In genomic region chr5:33440482-33441240, GRCh38 we compare ENCODE assay signal across 1 cellular context.
A peak's percentile ranks its signal among the peaks of the same experiment; 100 is the strongest.
TF ChIP-seq lines count a peak whose summit lies in the region.

Gene TARS1 (plus strand): TSS chr5:33440965. CDS start chr5:33441087, 122 bp downstream.

TF ChIP-seq in K562, 482 proteins besides CTCF, POLR2A, EP300 and RAD21 (continued from another document and continues in another):
- TF ChIP-seq ZNF280B (CRISPR knock-in tag; IDR thresholded peaks at IDR 0.05), result no peak
- no peak for TF ChIP-seq CREB5 (CRISPR knock-in tag; IDR thresholded peaks at IDR 0.05)
- no peak for TF ChIP-seq WHSC1 (IDR thresholded peaks at IDR 0.05; ENCODE audit: low read length)
- no peak for TF ChIP-seq RBM17 (IDR thresholded peaks at IDR 0.05; ENCODE audit: borderline replicate concordance, low read depth, low read length)
- 0 out of 2 replicates have a peak, but pooled peaks have one; percentile 34 for TF ChIP-seq FOXP4 (CRISPR knock-in tag; IDR thresholded peaks at IDR 0.05; ENCODE audit: borderline replicate concordance)
- no peak for TF ChIP-seq SNRNP70 (optimal IDR thresholded peaks at IDR 0.05; ENCODE audit: low read depth, low read length)
- TF ChIP-seq TCFL5 (CRISPR knock-in tag; conservative IDR thresholded peaks at IDR 0.05), result no peak
- TF ChIP-seq OTX1 (CRISPR knock-in tag; IDR thresholded peaks at IDR 0.05), result peak; percentile 75; the same call in 1 of the 2 replicates
- TF ChIP-seq CHCHD3 (CRISPR knock-in tag; IDR thresholded peaks at IDR 0.05), result no peak
- no peak for TF ChIP-seq HMG20B (CRISPR knock-in tag; IDR thresholded peaks at IDR 0.05)
- TF ChIP-seq MITF (IDR thresholded peaks at IDR 0.05), result no peak
- TF ChIP-seq ATF7 (IDR thresholded peaks at IDR 0.05), result peak; percentile 96
- TF ChIP-seq MYBL2 (IDR thresholded peaks at IDR 0.05; ENCODE audit: low read depth), result no peak
- TF ChIP-seq MYBL2 (CRISPR knock-in tag; IDR thresholded peaks at IDR 0.05; ENCODE audit: borderline replicate concordance), result no peak
- peak; percentile 82 for TF ChIP-seq ZNF395 (CRISPR knock-in tag; IDR thresholded peaks at IDR 0.05)
- TF ChIP-seq RBM34 (IDR thresholded peaks at IDR 0.05; ENCODE audit: borderline replicate concordance, insufficient read depth, low read length), result no peak
- peak; percentile 95 for TF ChIP-seq KDM5B (IDR thresholded peaks at IDR 0.05; ENCODE audit: insufficient replicate concordance, low read depth, low read length)
- TF ChIP-seq PHF21A (IDR thresholded peaks at IDR 0.05; ENCODE audit: borderline replicate concordance, low read depth), result 0 out of 2 replicates have a peak, but pooled peaks have one; percentile 14
- peak; percentile 74 to 82; a peak in 2 of 4 replicates for TF ChIP-seq ETV6 (IDR thresholded peaks at IDR 0.05; ENCODE audit: borderline replicate concordance in 1 of 2, low read depth in 2 of 2, low read length in 1 of 2)
- no peak for TF ChIP-seq ETV6 (CRISPR knock-in tag; IDR thresholded peaks at IDR 0.05; ENCODE audit: borderline replicate concordance)
- TF ChIP-seq ZNF217 (CRISPR knock-in tag; IDR thresholded peaks at IDR 0.05), result no peak
- no peak for TF ChIP-seq ZNF282 (CRISPR knock-in tag; IDR thresholded peaks at IDR 0.05)
- peak; percentile 83 for TF ChIP-seq MAX (CRISPR knock-in tag; IDR thresholded peaks at IDR 0.05)
- TF ChIP-seq ZBTB2 (IDR thresholded peaks at IDR 0.05), result peak; percentile 85
- no peak for TF ChIP-seq CLOCK (CRISPR knock-in tag; IDR thresholded peaks at IDR 0.05; ENCODE audit: borderline replicate concordance)
- no peak for TF ChIP-seq GTF2A2 (tag; IDR thresholded peaks at IDR 0.05)
- peak; percentile 54; the same call in 1 of the 2 replicates for TF ChIP-seq BRD4 (IDR thresholded peaks at IDR 0.05)
- TF ChIP-seq ZNF277 (CRISPR knock-in tag; IDR thresholded peaks at IDR 0.05; ENCODE audit: borderline replicate concordance), result no peak
- peak; percentile 93 for TF ChIP-seq POLR2H (tag; IDR thresholded peaks at IDR 0.05; ENCODE audit: low read depth)
- no peak for TF ChIP-seq ZNF785 (CRISPR knock-in tag; IDR thresholded peaks at IDR 0.05)
- peak; percentile 77 for TF ChIP-seq TBP (optimal IDR thresholded peaks at IDR 0.05; ENCODE audit: low read depth, low read length)
- no peak for TF ChIP-seq ELK1 (CRISPR knock-in tag; IDR thresholded peaks at IDR 0.05)
- 0 out of 2 replicates have a peak, but pooled peaks have one; percentile 26 for TF ChIP-seq ZNF76 (CRISPR knock-in tag; IDR thresholded peaks at IDR 0.05; ENCODE audit: borderline replicate concordance)
- no peak for TF ChIP-seq BMI1 (IDR thresholded peaks at IDR 0.05; ENCODE audit: low read length)
- no peak for TF ChIP-seq RBM39 (optimal IDR thresholded peaks at IDR 0.05; ENCODE audit: low read depth, low read length)
- TF ChIP-seq SMAD3 (CRISPR knock-in tag; conservative IDR thresholded peaks at IDR 0.05), result no peak
- no peak for TF ChIP-seq SMC3 (conservative IDR thresholded peaks at IDR 0.05; ENCODE audit: insufficient read depth, low read depth, low read length)
- TF ChIP-seq NCOR1 (IDR thresholded peaks at IDR 0.05), result no peak; the same call in none of the 2 replicates
- peak; percentile 81 for TF ChIP-seq GABPA (tag; conservative IDR thresholded peaks at IDR 0.05; ENCODE audit: low read depth)
- no peak for TF ChIP-seq ZNF354B (CRISPR knock-in tag; IDR thresholded peaks at IDR 0.05)
- TF ChIP-seq ZNF511 (CRISPR knock-in tag; IDR thresholded peaks at IDR 0.05), result peak; percentile 51; the same call in 1 of the 2 replicates
- no peak for TF ChIP-seq RFX7 (CRISPR knock-in tag; IDR thresholded peaks at IDR 0.05)
- TF ChIP-seq TRIM28 (IDR thresholded peaks at IDR 0.05), result no peak
- TF ChIP-seq PTRF (tag; IDR thresholded peaks at IDR 0.05), result no peak
- no peak for TF ChIP-seq ZBTB43 (CRISPR knock-in tag; IDR thresholded peaks at IDR 0.05)
- TF ChIP-seq NEUROD1 (IDR thresholded peaks at IDR 0.05; ENCODE audit: borderline replicate concordance, low read depth, low read length, partially characterized antibody), result peak; percentile 52
- no peak for TF ChIP-seq MEF2A (IDR thresholded peaks at IDR 0.05; ENCODE audit: control insufficient read depth, low read depth, low read length)
